ENCODE assay signal across 9 cellular contexts in the genomic region with DNA sequence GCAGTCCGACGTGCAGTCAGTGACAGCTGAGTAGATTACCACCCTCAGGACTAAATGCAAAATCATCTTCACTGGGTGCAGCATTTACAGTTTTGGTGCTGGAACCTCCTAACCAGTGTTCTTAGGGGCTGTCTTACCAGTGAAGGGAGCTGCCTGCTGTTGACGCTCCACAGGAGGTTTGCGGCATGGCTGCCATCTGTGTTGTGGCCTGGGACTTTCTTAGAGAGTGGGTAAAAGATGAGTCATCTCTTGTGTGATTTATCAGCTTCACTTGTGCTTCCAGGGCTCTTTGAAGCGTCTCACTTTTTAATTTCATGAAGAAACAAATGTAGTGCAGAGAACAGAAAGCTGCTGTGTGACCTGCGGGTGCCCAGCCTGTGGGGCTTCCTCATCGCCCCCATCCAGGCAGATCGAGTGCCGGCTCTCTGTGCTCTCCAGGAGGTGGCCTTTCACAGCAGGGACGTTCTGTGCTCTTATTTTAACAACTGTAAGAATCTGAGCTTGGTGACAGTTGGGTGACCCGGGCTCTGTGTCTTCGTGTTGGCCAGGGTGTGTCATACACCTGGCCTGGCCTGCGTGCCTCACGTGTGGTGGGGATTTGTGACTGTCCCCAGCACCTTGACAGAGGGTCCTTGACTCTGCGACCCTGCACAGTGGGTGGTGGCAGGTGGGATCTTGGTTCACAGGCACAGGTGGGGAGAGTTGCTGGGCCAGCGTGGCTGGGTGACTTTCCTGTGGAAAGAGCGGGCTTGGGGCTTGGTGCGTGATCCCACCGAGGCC. TPM values are rescaled to one million over a fixed set of nuclear protein-coding genes. Genes with fewer than 3 reads are reported as not detected.
DNase-seq lines count a peak whose midpoint lies in the region; ATAC-seq and TF ChIP-seq lines count a peak whose summit lies in the region.
"Had no signal": no experiment of that assay in that cellular context is flagged by ENCODE, and none has a peak within 500 bp of the region (broad histone marks: within the 10 kb centered on the region; RNA-seq: fewer than 3 reads in every experiment).

No MANE protein-coding gene starts in this region.

- H3K4me3 ChIP-seq in dorsolateral prefrontal cortex, result no peak overlapping the region
- no peak overlapping the region for H3K4me3 ChIP-seq in psoas muscle
- H3K4me3 ChIP-seq in testis, result no peak overlapping the region

- no peak for TF ChIP-seq POLR2A in testis (IDR thresholded peaks at IDR 0.05)

- peaks cover 37% of the 10 kb centered on the region for H3K4me1 ChIP-seq in psoas muscle
- peaks cover 19% of the 10 kb centered on the region for H3K4me1 ChIP-seq in testis

- in situ Hi-C loops in GM13976 (cut with MboI; ENCODE audit: low sequenced_read_pairs, unreplicated experiment), result no loop called here

- no peaks in the 10 kb centered on the region for H3K9me3 ChIP-seq in psoas muscle
- H3K9me3 ChIP-seq in testis, result no peaks in the 10 kb centered on the region
- H3K9me3 ChIP-seq: heart left ventricle had no signal

- POLR2A ChIA-PET in HEK293T (lab: Yijun Ruan, JAX), result interaction anchor here (0.5 to 1.8 kb wide), 2 partner anchors 12 to 47 kb away, joined by 3 to 9 read pairs; no protein-coding TSS in a partner anchor

- CTCF ChIA-PET in HEK293T (lab: Yijun Ruan, JAX), result interaction anchor here (0.7 kb wide), 1 partner anchor 26 kb away, joined by 3 read pairs; no protein-coding TSS in a partner anchor

- TF ChIP-seq CTCF in GM13976 (IDR thresholded peaks at IDR 0.05; ENCODE audit: borderline replicate concordance, control extremely low read depth, extremely low read depth, insufficient read depth, missing control alignments), result no peak
- no peak for TF ChIP-seq CTCF in dorsolateral prefrontal cortex (IDR thresholded peaks at IDR 0.05 in 54 of 56, conservative IDR thresholded peaks at IDR 0.05 in 2 of 56; ENCODE audit: low read depth in 1 of 56, partially characterized antibody in 56 of 56)
- no peak for TF ChIP-seq CTCF in psoas muscle (IDR thresholded peaks at IDR 0.05)
- TF ChIP-seq CTCF in testis (IDR thresholded peaks at IDR 0.05), result no peak

- WGBS in psoas muscle, 3 donors, result 61 to 77% (median 65%) methylated on average over 19 of the region's 19 CpGs
- 84 to 85% methylated on average over 14 to 19 of the region's 19 CpGs for WGBS in testis, 2 donors

- ATAC-seq in psoas muscle, result peak; percentile 14 to 69 (median 55)

- DNase-seq in GM13976 (ENCODE audit: low spot score), result peak; percentile 89
- no peak for DNase-seq in HEK293T (ENCODE audit: extremely low spot score)
- DNase-seq in NCI-H146 (lab: John Stamatoyannopoulos, UW), result peak; percentile 85
- DNase-seq in activated CD4-positive, alpha-beta T cell treated with anti-CD3 and anti-CD28 coated beads, Interleukin-2, amount 50 U/mL, for 1 hour, result peak; percentile 82
- peak in 6 of 10 donors; percentile 40 to 76 (median 66) for DNase-seq in dorsolateral prefrontal cortex
- peak in 1 of 2 donors; percentile 53 for DNase-seq in psoas muscle
- no peak for DNase-seq in testis
- DNase-seq in NCI-H1436 (lab: John Stamatoyannopoulos, UW), result no peak

- intact Hi-C loops in dorsolateral prefrontal cortex (cut with DNase I), result no loop called here
- intact Hi-C loops in psoas muscle (cut with DNase I), result no loop called here
- intact Hi-C loops in testis (cut with DNase I; ENCODE audit: low total_unique reads), result no loop called here

- H3K36me3 ChIP-seq in psoas muscle (ENCODE audit: insufficient read depth in 1 of 2, low read depth in 1 of 2) (no peaks in the 10 kb centered on the region), testis (ENCODE audit: low read depth, missing control alignments) (no peaks in the 10 kb centered on the region)
- H3K36me3 ChIP-seq: heart left ventricle had no signal

- H3K27ac ChIP-seq in dorsolateral prefrontal cortex (peak overlapping the region in 39 of 59 donors; percentile 0 to 80 (median 49)), psoas muscle (peak overlapping the region; percentile 53), testis (no peak overlapping the region)

- no peaks in the 10 kb centered on the region for H3K27me3 ChIP-seq in dorsolateral prefrontal cortex
- no peaks in the 10 kb centered on the region for H3K27me3 ChIP-seq in psoas muscle (ENCODE audit: insufficient read depth in 3 of 3, low read length in 2 of 3)
- H3K27me3 ChIP-seq in testis, result no peaks in the 10 kb centered on the region
- H3K27me3 ChIP-seq: heart left ventricle had no signal

TF ChIP-seq in HEK293T, 16 proteins besides CTCF, POLR2A, EP300 and RAD21:
- TF ChIP-seq PKNOX1 (IDR thresholded peaks at IDR 0.05), result peak; percentile 50
- no peak for TF ChIP-seq NFRKB (IDR thresholded peaks at IDR 0.05)
TF ChIP-seq in HEK293T: peak in this region for 1.

RNA-seq across cellular contexts. Expression of gene ZNF750, which starts 24.3 kb away (rescaled TPM):
- under 1 TPM in 5 of 120 experiments, not detected in 115; 0.12 to 0.39 (median 0.36) TPM for total RNA-seq in dorsolateral prefrontal cortex
- total RNA-seq in psoas muscle, result 1 to 10 TPM in 3 of 4 donors, not detected in 1; 1.8 to 6.3 (median 2.7) TPM
- polyA plus RNA-seq in psoas muscle, result 1 to 10 TPM in 2 of 3 donors, under 1 TPM in 1; 0.79 to 5.1 (median 1.4) TPM
- under 1 TPM; 0.50 to 0.63 TPM for total RNA-seq in testis
- 0.21 TPM for polyA plus RNA-seq in testis (ENCODE audit: insufficient read depth, low read depth, low replicate concordance)

Comparison
In these comparisons a context has a peak if more than half of its experiments do, and no peak if none do; other contexts are left out.
1. DNase-seq: peak in GM13976 (single experiment), NCI-H146 (single experiment), activated CD4-positive, alpha-beta T cell treated with anti-CD3 and anti-CD28 coated beads, Interleukin-2, amount 50 U/mL, for 1 hour (single experiment) and dorsolateral prefrontal cortex (6 of 10); none in HEK293T (single experiment), testis (single experiment) and NCI-H1436 (single experiment).
2. H3K27ac ChIP-seq: peak in dorsolateral prefrontal cortex (39 of 59) and psoas muscle (single experiment); none in testis (0 of 2).